ENCODE assay signal across 22 cellular contexts in genomic region chrX:117095393-117095792, GRCh38.
DNase-seq lines count a peak whose midpoint lies in the region; ATAC-seq, FAIRE-seq and TF ChIP-seq lines count a peak whose summit lies in the region.
"Had no signal": no experiment of that assay in that cellular context is flagged by ENCODE, and none has a peak within 500 bp of the region (broad histone marks: within the 10 kb centered on the region; RNA-seq: fewer than 3 reads in every experiment).

No MANE protein-coding gene starts in this region.

- no peaks in the 10 kb centered on the region for H3K27me3 ChIP-seq in Karpas-422 (ENCODE audit: low read length)
- H3K27me3 ChIP-seq in K562 (ENCODE audit: control insufficient read depth in 2 of 2, insufficient read depth in 2 of 2, low read length in 2 of 2) = no peaks in the 10 kb centered on the region
- H3K27me3 ChIP-seq: BE2C; BLaER1 treated with 17β-estradiol and CSF1 and Interleukin-3, amounts not matched to agents 10 nM and 100 nM had no signal

- CTCF ChIA-PET in HEK293T (lab: Yijun Ruan, JAX) = interaction anchor here (0.6 kb wide), 1 partner anchor 13 kb away, joined by 3 read pairs; no protein-coding TSS in a partner anchor
- CTCF ChIA-PET in K562 (lab: Yijun Ruan, JAX; ENCODE audit: low intra/inter-chr PET ratio) = no interaction called here

- no peaks in the 10 kb centered on the region for H3K36me3 Mint-ChIP-seq in effector memory CD8-positive, alpha-beta T cell (ENCODE audit: insufficient read depth)
- H3K36me3 Mint-ChIP-seq: CD14-positive monocyte; CD8-positive, alpha-beta memory T cell had no signal

- H3K4me1 Mint-ChIP-seq in effector memory CD8-positive, alpha-beta T cell (ENCODE audit: low read depth in 2 of 2) = no peaks in the 10 kb centered on the region
- H3K4me1 Mint-ChIP-seq: CD14-positive monocyte; CD8-positive, alpha-beta memory T cell; GM23338 had no signal

- H2AFZ ChIP-seq in Karpas-422 (ENCODE audit: low read length) (no peak overlapping the region), K562 (ENCODE audit: low read depth, low read length) (no peak overlapping the region)
- H2AFZ ChIP-seq: GM23338 had no signal

- no peak overlapping the region for H3K27ac ChIP-seq in Karpas-422 (ENCODE audit: low read length)
- H3K27ac ChIP-seq in K562 (ENCODE audit: extremely low read depth, low read depth, low read length) = no peak overlapping the region
- H3K27ac ChIP-seq: BLaER1 treated with 17β-estradiol and CSF1 and Interleukin-3, amounts not matched to agents 10 nM and 100 nM had no signal

- H3K9ac ChIP-seq in Karpas-422 (ENCODE audit: low read length) (no peak overlapping the region), K562 (ENCODE audit: insufficient read depth in 1 of 2, low read depth in 2 of 2, low read length in 2 of 2) (no peak overlapping the region)
- H3K9ac ChIP-seq: BLaER1 treated with 17β-estradiol and CSF1 and Interleukin-3, amounts not matched to agents 10 nM and 100 nM had no signal

- H3K9me3 ChIP-seq in Karpas-422 (ENCODE audit: low read length) (peaks cover 57% of the 10 kb centered on the region), K562 (replicated peaks; ENCODE audit: control insufficient read depth, insufficient read depth, low read depth, low read length) (peaks cover 28% of the 10 kb centered on the region)
- H3K9me3 ChIP-seq: BE2C had no signal

- intact Hi-C loops in K562 (cut with micrococcal nuclease) = no loop called here

- H3K4me2 ChIP-seq in Karpas-422 (ENCODE audit: low read depth, low read length, poor library complexity, severe bottlenecking) (no peak overlapping the region), K562 (ENCODE audit: insufficient read depth, low read length) (no peak overlapping the region)
- H3K4me2 ChIP-seq: BLaER1 treated with 17β-estradiol and CSF1 and Interleukin-3, amounts not matched to agents 10 nM and 100 nM; GM23338 had no signal

- no peak for ATAC-seq in K562
- no peak for ATAC-seq in effector memory CD8-positive, alpha-beta T cell (replicated peaks)
- ATAC-seq: GM23338 had no signal

- H3K4me3 ChIP-seq in Karpas-422 (ENCODE audit: low read length) = peak overlapping the region; percentile 33
- no peak overlapping the region for H3K4me3 ChIP-seq in K562
- H3K4me3 ChIP-seq: BLaER1 treated with 17β-estradiol and CSF1 and Interleukin-3, amounts not matched to agents 10 nM and 100 nM; GM23338; HAP-1 had no signal

- no peak for TF ChIP-seq EP300 in K562 (IDR thresholded peaks at IDR 0.05; ENCODE audit: low read length)

- no peak for TF ChIP-seq POLR2A in K562 (conservative IDR thresholded peaks at IDR 0.05)

- no peaks in the 10 kb centered on the region for H3K9me2 ChIP-seq in Karpas-422 (replicated peaks; ENCODE audit: insufficient read depth, low read length)

- no TSS peak for BruUV-seq in K562 (replicated peaks; lab: Mats Ljungman, UMichigan)

- H3K9me1 ChIP-seq in K562 (ENCODE audit: control insufficient read depth, insufficient read depth, low read length) = no peaks in the 10 kb centered on the region

- no peak for TF ChIP-seq CTCF in K562 (IDR thresholded peaks at IDR 0.05 in 2 of 3, conservative IDR thresholded peaks at IDR 0.05 in 1 of 3; ENCODE audit: insufficient read depth in 2 of 3, low read depth in 1 of 3, low read length in 3 of 3)

- no peaks in the 10 kb centered on the region for H3K27me3 Mint-ChIP-seq in effector memory CD8-positive, alpha-beta T cell
- H3K27me3 Mint-ChIP-seq: CD4-positive, alpha-beta T cell; CD8-positive, alpha-beta memory T cell had no signal

- no peaks in the 10 kb centered on the region for H3K79me2 ChIP-seq in Karpas-422 (ENCODE audit: low read length)
- no peaks in the 10 kb centered on the region for H3K79me2 ChIP-seq in K562 (ENCODE audit: control insufficient read depth, insufficient read depth, low read length)

- in situ Hi-C loops in K562 (cut with MboI) = no loop called here

- H4K20me1 ChIP-seq in Karpas-422 (ENCODE audit: insufficient read depth, low read depth, low read length) (no peaks in the 10 kb centered on the region), K562 (replicated peaks; ENCODE audit: control insufficient read depth, insufficient read depth, low read length) (no peaks in the 10 kb centered on the region)
- H4K20me1 ChIP-seq: BLaER1 treated with 17β-estradiol and CSF1 and Interleukin-3, amounts not matched to agents 10 nM and 100 nM had no signal

- FAIRE-seq in K562 (lab: Jason Lieb, UNC) = no peak
- FAIRE-seq: D721Med, GM12891, GM18507, H54 had no signal

- 5% methylated on average over 2 of the region's 2 CpGs for WGBS in K562 (ENCODE audit: insufficient coverage, low coverage, missing lambda C conversion rate)

- no peaks in the 10 kb centered on the region for H3K36me3 ChIP-seq in Karpas-422 (ENCODE audit: insufficient read depth, low read length)
- H3K36me3 ChIP-seq in K562 (ENCODE audit: control insufficient read depth, insufficient read depth, low read length) = no peaks in the 10 kb centered on the region
- H3K36me3 ChIP-seq: BE2C; BLaER1 treated with 17β-estradiol and CSF1 and Interleukin-3, amounts not matched to agents 10 nM and 100 nM; HAP-1 had no signal

- H3K4me3 Mint-ChIP-seq in effector memory CD8-positive, alpha-beta T cell = no peak overlapping the region
- H3K4me3 Mint-ChIP-seq: CD14-positive monocyte; CD4-positive, alpha-beta T cell; CD8-positive, alpha-beta memory T cell; GM23338 had no signal

- POLR2A ChIA-PET in HEK293T (lab: Yijun Ruan, JAX) (no interaction called here), K562 (lab: Yijun Ruan, JAX) (no interaction called here)

- no peak for TF ChIP-seq RAD21 in K562 (CRISPR knock-in tag; conservative IDR thresholded peaks at IDR 0.05 in 1 of 2, IDR thresholded peaks at IDR 0.05 in 1 of 2)

- H3K9me3 Mint-ChIP-seq in effector memory CD8-positive, alpha-beta T cell = no peaks in the 10 kb centered on the region
- H3K9me3 Mint-ChIP-seq: CD4-positive, alpha-beta T cell had no signal

- H3K27ac Mint-ChIP-seq in effector memory CD8-positive, alpha-beta T cell = no peak overlapping the region
- H3K27ac Mint-ChIP-seq: CD14-positive monocyte; CD4-positive, alpha-beta T cell; CD8-positive, alpha-beta memory T cell; GM23338 had no signal

- DNase-seq in HEK293T (ENCODE audit: extremely low spot score) (no peak), Karpas-422 (no peak), K562 (ENCODE audit: extremely low read depth in 1 of 4, low spot score in 3 of 4) (no peak), AG20443 (ENCODE audit: low spot score) (no peak), SK-N-DZ (ENCODE audit: low spot score) (no peak)
- DNase-seq in effector memory CD8-positive, alpha-beta T cell = no peak
- DNase-seq: AML-193; BE2C; CD4-positive, alpha-beta T cell; CD8-positive, alpha-beta memory T cell; DMS 273 treated with DMSO at 0.1 percent for 48 hours; DMS79; EL; GDM1 had no signal

- H3K4me1 ChIP-seq in Karpas-422 (ENCODE audit: low read length) (no peaks in the 10 kb centered on the region), K562 (replicated peaks in 1 of 2; ENCODE audit: control insufficient read depth in 2 of 2, insufficient read depth in 2 of 2, low read length in 2 of 2) (no peaks in the 10 kb centered on the region)
- H3K4me1 ChIP-seq: BE2C; BLaER1 treated with 17β-estradiol and CSF1 and Interleukin-3, amounts not matched to agents 10 nM and 100 nM; HAP-1 had no signal

TF ChIP-seq in HEK293T, 16 proteins besides CTCF, POLR2A, EP300 and RAD21:
- TF ChIP-seq ZNF384 (IDR thresholded peaks at IDR 0.05) (no peak), ARNT (IDR thresholded peaks at IDR 0.05) (0 out of 2 replicates have a peak, but pooled peaks have one; percentile 5)

TF ChIP-seq in K562, 482 proteins besides CTCF, POLR2A, EP300 and RAD21 (continues in another document):
- TF ChIP-seq CBFB (CRISPR knock-in tag; IDR thresholded peaks at IDR 0.05) = no peak
- TF ChIP-seq, protein P1, sequence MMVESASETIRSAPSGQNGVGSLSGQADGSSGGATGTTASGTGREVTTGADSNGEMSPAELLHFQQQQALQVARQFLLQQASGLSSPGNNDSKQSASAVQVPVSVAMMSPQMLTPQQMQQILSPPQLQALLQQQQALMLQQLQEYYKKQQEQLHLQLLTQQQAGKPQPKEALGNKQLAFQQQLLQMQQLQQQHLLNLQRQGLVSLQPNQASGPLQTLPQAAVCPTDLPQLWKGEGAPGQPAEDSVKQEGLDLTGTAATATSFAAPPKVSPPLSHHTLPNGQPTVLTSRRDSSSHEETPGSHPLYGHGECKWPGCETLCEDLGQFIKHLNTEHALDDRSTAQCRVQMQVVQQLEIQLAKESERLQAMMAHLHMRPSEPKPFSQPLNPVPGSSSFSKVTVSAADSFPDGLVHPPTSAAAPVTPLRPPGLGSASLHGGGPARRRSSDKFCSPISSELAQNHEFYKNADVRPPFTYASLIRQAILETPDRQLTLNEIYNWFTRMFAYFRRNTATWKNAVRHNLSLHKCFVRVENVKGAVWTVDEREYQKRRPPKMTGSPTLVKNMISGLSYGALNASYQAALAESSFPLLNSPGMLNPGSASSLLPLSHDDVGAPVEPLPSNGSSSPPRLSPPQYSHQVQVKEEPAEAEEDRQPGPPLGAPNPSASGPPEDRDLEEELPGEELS (CRISPR knock-in tag; IDR thresholded peaks at IDR 0.05; ENCODE audit: borderline replicate concordance) = peak; percentile 90; the same call in 1 of the 2 replicates
- no peak for TF ChIP-seq YBX1 (IDR thresholded peaks at IDR 0.05)
- TF ChIP-seq NFXL1 (CRISPR knock-in tag; IDR thresholded peaks at IDR 0.05) = no peak
- TF ChIP-seq GATAD2B (IDR thresholded peaks at IDR 0.05; ENCODE audit: borderline replicate concordance) = no peak
- no peak for TF ChIP-seq CXXC5 (CRISPR knock-in tag; IDR thresholded peaks at IDR 0.05)
- TF ChIP-seq DACH1 (IDR thresholded peaks at IDR 0.05; ENCODE audit: partially characterized antibody) = peak; percentile 56
- no peak for TF ChIP-seq ZNF668 (CRISPR knock-in tag; IDR thresholded peaks at IDR 0.05)
- TF ChIP-seq, protein P2, sequence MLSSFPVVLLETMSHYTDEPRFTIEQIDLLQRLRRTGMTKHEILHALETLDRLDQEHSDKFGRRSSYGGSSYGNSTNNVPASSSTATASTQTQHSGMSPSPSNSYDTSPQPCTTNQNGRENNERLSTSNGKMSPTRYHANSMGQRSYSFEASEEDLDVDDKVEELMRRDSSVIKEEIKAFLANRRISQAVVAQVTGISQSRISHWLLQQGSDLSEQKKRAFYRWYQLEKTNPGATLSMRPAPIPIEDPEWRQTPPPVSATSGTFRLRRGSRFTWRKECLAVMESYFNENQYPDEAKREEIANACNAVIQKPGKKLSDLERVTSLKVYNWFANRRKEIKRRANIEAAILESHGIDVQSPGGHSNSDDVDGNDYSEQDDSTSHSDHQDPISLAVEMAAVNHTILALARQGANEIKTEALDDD (IDR thresholded peaks at IDR 0.05) = peak; percentile 68
